Comparison of ENCODE assay signal across 11 cellular contexts in genomic region chr16:84650062-84650991, GRCh38. TPM values are rescaled to one million over a fixed set of nuclear protein-coding genes. Genes with fewer than 3 reads are reported as not detected.
A peak's percentile ranks its signal among the peaks of the same experiment; 100 is the strongest.
DNase-seq lines count a peak whose midpoint lies in the region; ATAC-seq and TF ChIP-seq lines count a peak whose summit lies in the region.
"Had no signal": no experiment of that assay in that cellular context is flagged by ENCODE, and none has a peak within 500 bp of the region (broad histone marks: within the 10 kb centered on the region; RNA-seq: fewer than 3 reads in every experiment).

No MANE protein-coding gene starts in this region.

- peaks cover 44% of the 10 kb centered on the region for H3K4me1 Mint-ChIP-seq in activated CD4-positive, alpha-beta T cell treated with anti-CD3 and anti-CD28 coated beads, Interleukin-2, amount 10 ng/mL, durations not matched to agents 24 days and 14 days
- H3K4me1 Mint-ChIP-seq in activated CD4-positive, alpha-beta memory T cell treated with anti-CD3 and anti-CD28 coated beads for 36 hours (ENCODE audit: low read depth) = peaks cover 51% of the 10 kb centered on the region

- TF ChIP-seq POLR2A in gastrocnemius medialis (IDR thresholded peaks at IDR 0.05) = no peak

- ATAC-seq in gastrocnemius medialis = no peak
- no peak for ATAC-seq in GM21367 (IDR thresholded peaks at IDR 0.05; ENCODE audit: unreplicated experiment)
- ATAC-seq in HG02798 (IDR thresholded peaks at IDR 0.05; ENCODE audit: poor library complexity, unreplicated experiment) = no peak

- DNase-seq in activated CD4-positive, alpha-beta T cell treated with anti-CD3 and anti-CD28 coated beads, Interleukin-2, amount 10 ng/mL, durations not matched to agents 24 days and 14 days = no peak
- no peak for DNase-seq in activated CD4-positive, alpha-beta T cell treated with anti-CD3 and anti-CD28 coated beads for 48 hours
- DNase-seq in activated CD4-positive, alpha-beta memory T cell treated with anti-CD3 and anti-CD28 coated beads for 36 hours = no peak
- DNase-seq in fibroblast of gingiva (ENCODE audit: low read depth) (peak; percentile 36), skeletal muscle cell (ENCODE audit: low read depth) (peak; percentile 26), gastrocnemius medialis (no peak)
- DNase-seq: BE2C; NCI-H187; stimulated activated naive CD4-positive, alpha-beta T cell treated with Interleukin-2 at 50 U/mL for 16 hours had no signal

- H3K4me3 ChIP-seq in skeletal muscle cell (ENCODE audit: low read depth, low read length) (no peak overlapping the region), gastrocnemius medialis (no peak overlapping the region)

- H3K9me3 Mint-ChIP-seq in activated CD4-positive, alpha-beta T cell treated with anti-CD3 and anti-CD28 coated beads, Interleukin-2, amount 10 ng/mL, durations not matched to agents 24 days and 14 days = no peaks in the 10 kb centered on the region
- H3K9me3 Mint-ChIP-seq in activated CD4-positive, alpha-beta memory T cell treated with anti-CD3 and anti-CD28 coated beads for 36 hours = no peaks in the 10 kb centered on the region

- peaks cover 12 to 15% of the 10 kb centered on the region in 2 donors for H3K4me1 ChIP-seq in gastrocnemius medialis
- H3K4me1 ChIP-seq: BE2C had no signal

- no peaks in the 10 kb centered on the region for H3K27me3 ChIP-seq in gastrocnemius medialis
- H3K27me3 ChIP-seq: BE2C had no signal

- peak overlapping the region; percentile 75 for H3K4me3 Mint-ChIP-seq in activated CD4-positive, alpha-beta T cell treated with anti-CD3 and anti-CD28 coated beads, Interleukin-2, amount 10 ng/mL, durations not matched to agents 24 days and 14 days
- H3K4me3 Mint-ChIP-seq in activated CD4-positive, alpha-beta memory T cell treated with anti-CD3 and anti-CD28 coated beads for 36 hours = peak overlapping the region; percentile 67

- intact Hi-C loops in activated CD4-positive, alpha-beta T cell treated with anti-CD3 and anti-CD28 coated beads, Interleukin-2, amount 10 ng/mL, durations not matched to agents 24 days and 14 days (cut with micrococcal nuclease) = no loop called here
- intact Hi-C loops in activated CD4-positive, alpha-beta memory T cell treated with anti-CD3 and anti-CD28 coated beads for 36 hours (cut with micrococcal nuclease) = loop anchor here (10.0 kb wide), 1 partner anchor 374 kb away; the partner anchor contains the start of gene KIAA0513
- intact Hi-C loops in gastrocnemius medialis (cut with DNase I; ENCODE audit: low total_unique reads) = no loop called here

- in situ Hi-C loops in gastrocnemius medialis (cut with MboI; ENCODE audit: low sequenced_read_pairs in 4 of 4) = no loop called here

- peaks cover 12% of the 10 kb centered on the region for H3K27me3 Mint-ChIP-seq in activated CD4-positive, alpha-beta T cell treated with anti-CD3 and anti-CD28 coated beads, Interleukin-2, amount 10 ng/mL, durations not matched to agents 24 days and 14 days
- peaks cover 2% of the 10 kb centered on the region for H3K27me3 Mint-ChIP-seq in activated CD4-positive, alpha-beta memory T cell treated with anti-CD3 and anti-CD28 coated beads for 36 hours

- no peak for TF ChIP-seq CTCF in gastrocnemius medialis (IDR thresholded peaks at IDR 0.05 in 4 of 5, conservative IDR thresholded peaks at IDR 0.05 in 1 of 5)

- H3K9me3 ChIP-seq in gastrocnemius medialis = no peaks in the 10 kb centered on the region
- H3K9me3 ChIP-seq: BE2C had no signal

- POLR2A ChIA-PET in activated CD4-positive, alpha-beta memory T cell treated with anti-CD3 and anti-CD28 coated beads for 36 hours (lab: Charles Lee) = no interaction called here

- CTCF ChIA-PET in activated CD4-positive, alpha-beta memory T cell treated with anti-CD3 and anti-CD28 coated beads for 36 hours (lab: Charles Lee) = interaction anchor here (0.7 to 1.4 kb wide), 4 partner anchors 9 to 140 kb away, joined by 3 to 8 read pairs (median 4); no protein-coding TSS in a partner anchor

- peaks cover 0 to 8% of the 10 kb centered on the region in 2 donors for H3K36me3 ChIP-seq in gastrocnemius medialis
- H3K36me3 ChIP-seq: BE2C had no signal

- H3K27ac ChIP-seq in gastrocnemius medialis = peak overlapping the region in 1 of 4 donors; percentile 81

- H3K27ac Mint-ChIP-seq in activated CD4-positive, alpha-beta T cell treated with anti-CD3 and anti-CD28 coated beads, Interleukin-2, amount 10 ng/mL, durations not matched to agents 24 days and 14 days = peak overlapping the region; percentile 60
- H3K27ac Mint-ChIP-seq in activated CD4-positive, alpha-beta memory T cell treated with anti-CD3 and anti-CD28 coated beads for 36 hours = peak overlapping the region; percentile 54

- H3K36me3 Mint-ChIP-seq in activated CD4-positive, alpha-beta T cell treated with anti-CD3 and anti-CD28 coated beads, Interleukin-2, amount 10 ng/mL, durations not matched to agents 24 days and 14 days (ENCODE audit: low read depth) = peaks cover 45% of the 10 kb centered on the region
- peaks cover 25% of the 10 kb centered on the region for H3K36me3 Mint-ChIP-seq in activated CD4-positive, alpha-beta memory T cell treated with anti-CD3 and anti-CD28 coated beads for 36 hours

RNA-seq across cellular contexts. Expression of gene KLHL36, which starts 2.0 kb away (rescaled TPM):
- 36.7 and 36.9 TPM in 2 replicates for total RNA-seq in activated CD4-positive, alpha-beta T cell treated with anti-CD3 and anti-CD28 coated beads, Interleukin-2, amount 10 ng/mL, durations not matched to agents 24 days and 14 days
- 10 to 100 TPM; 56.1 to 56.8 TPM for total RNA-seq in activated CD4-positive, alpha-beta memory T cell treated with anti-CD3 and anti-CD28 coated beads for 36 hours
- total RNA-seq in gastrocnemius medialis = 10 to 100 TPM; 15.6 to 33.9 (median 18.2) TPM

RNA-seq across cellular contexts. Expression of gene COTL1, which starts 32.4 kb away (rescaled TPM):
- 470 and 474 TPM in 2 replicates for total RNA-seq in activated CD4-positive, alpha-beta T cell treated with anti-CD3 and anti-CD28 coated beads, Interleukin-2, amount 10 ng/mL, durations not matched to agents 24 days and 14 days
- 100 to 1,000 TPM; 358 to 364 TPM for total RNA-seq in activated CD4-positive, alpha-beta memory T cell treated with anti-CD3 and anti-CD28 coated beads for 36 hours
- total RNA-seq in gastrocnemius medialis = 1 to 10 TPM; 2.8 to 8.7 (median 6.2) TPM

RNA-seq across cellular contexts. Expression of gene USP10, which starts 49.5 kb away (rescaled TPM):
- 148 and 177 TPM in 2 replicates for total RNA-seq in activated CD4-positive, alpha-beta T cell treated with anti-CD3 and anti-CD28 coated beads, Interleukin-2, amount 10 ng/mL, durations not matched to agents 24 days and 14 days
- total RNA-seq in activated CD4-positive, alpha-beta memory T cell treated with anti-CD3 and anti-CD28 coated beads for 36 hours = 100 to 1,000 TPM; 105 to 108 TPM
- 100 to 1,000 TPM in 1 of 4 donors, 10 to 100 TPM in 3; 61.1 to 103 (median 74.4) TPM for total RNA-seq in gastrocnemius medialis

Comparison
In these comparisons a context has a peak if more than half of its experiments do, and no peak if none do; other contexts are left out.
1. DNase-seq: peak in fibroblast of gingiva (single experiment) and skeletal muscle cell (single experiment); none in activated CD4-positive, alpha-beta T cell treated with anti-CD3 and anti-CD28 coated beads, Interleukin-2, amount 10 ng/mL, durations not matched to agents 24 days and 14 days (single experiment), activated CD4-positive, alpha-beta T cell treated with anti-CD3 and anti-CD28 coated beads for 48 hours (single experiment), activated CD4-positive, alpha-beta memory T cell treated with anti-CD3 and anti-CD28 coated beads for 36 hours (single experiment) and gastrocnemius medialis (0 of 2).
2. RNA of gene COTL1, which starts 32.4 kb away (total RNA-seq): 470 to 474 TPM in activated CD4-positive, alpha-beta T cell treated with anti-CD3 and anti-CD28 coated beads, Interleukin-2, amount 10 ng/mL, durations not matched to agents 24 days and 14 days and 358 to 364 TPM in activated CD4-positive, alpha-beta memory T cell treated with anti-CD3 and anti-CD28 coated beads for 36 hours; 2.8 to 8.7 TPM in gastrocnemius medialis; every median in the first group is over 10 times any median in the second.